ENCODE assay signal across 11 cellular contexts in genomic region chr3:27544372-27544865, GRCh38.
DNase-seq lines count a peak whose midpoint lies in the region; ATAC-seq, FAIRE-seq and TF ChIP-seq lines count a peak whose summit lies in the region.
"Had no signal": no experiment of that assay in that cellular context is flagged by ENCODE, and none has a peak within 500 bp of the region (broad histone marks: within the 10 kb centered on the region; RNA-seq: fewer than 3 reads in every experiment).

No MANE protein-coding gene starts in this region.

- CTCF ChIA-PET in activated CD4-positive, alpha-beta memory T cell treated with anti-CD3 and anti-CD28 coated beads for 36 hours (lab: Charles Lee) = no interaction called here
- CTCF ChIA-PET in activated CD4-positive, alpha-beta memory T cell treated with anti-CD3 and anti-CD28 coated beads, Interleukin-2, amount 10 ng/mL, durations not matched to agents 7 days and 5 days (lab: Charles Lee) = no interaction called here

- H3K4me3 Mint-ChIP-seq in activated CD4-positive, alpha-beta memory T cell treated with anti-CD3 and anti-CD28 coated beads for 36 hours = no peak overlapping the region
- no peak overlapping the region for H3K4me3 Mint-ChIP-seq in activated CD4-positive, alpha-beta memory T cell treated with anti-CD3 and anti-CD28 coated beads, Interleukin-2, amount 10 ng/mL, durations not matched to agents 7 days and 5 days
- peak overlapping the region; percentile 13 for H3K4me3 Mint-ChIP-seq in activated T-helper 17 cell treated with anti-CD3 and anti-CD28 coated beads, Interleukin-2, amount 50 U/mL, for 72 hours
- H3K4me3 Mint-ChIP-seq: activated naive CD4-positive, alpha-beta T cell treated with anti-CD3 and anti-CD28 coated beads for 36 hours had no signal

- H3K27ac Mint-ChIP-seq in activated CD4-positive, alpha-beta memory T cell treated with anti-CD3 and anti-CD28 coated beads for 36 hours = peak overlapping the region; percentile 74
- H3K27ac Mint-ChIP-seq in activated CD4-positive, alpha-beta memory T cell treated with anti-CD3 and anti-CD28 coated beads, Interleukin-2, amount 10 ng/mL, durations not matched to agents 7 days and 5 days = no peak overlapping the region
- peak overlapping the region; percentile 16 for H3K27ac Mint-ChIP-seq in activated T-helper 17 cell treated with anti-CD3 and anti-CD28 coated beads, Interleukin-2, amount 50 U/mL, for 72 hours
- H3K27ac Mint-ChIP-seq: activated naive CD4-positive, alpha-beta T cell treated with anti-CD3 and anti-CD28 coated beads for 36 hours had no signal

- intact Hi-C loops in activated CD4-positive, alpha-beta memory T cell treated with anti-CD3 and anti-CD28 coated beads for 36 hours (cut with micrococcal nuclease) = loop anchor here (1.0 to 2.0 kb wide), 2 partner anchors 10 to 46 kb away; no protein-coding TSS in a partner anchor

- FAIRE-seq in H54 (lab: Jason Lieb, UNC) = no peak

- no peak for TF ChIP-seq POLR2A in H54 (IDR thresholded peaks at IDR 0.05; ENCODE audit: low read depth, low read length)

- ATAC-seq in activated T-helper 17 cell treated with anti-CD3 and anti-CD28 coated beads, Interleukin-2, amount 50 U/mL, for 72 hours (replicated peaks) = peak; percentile 53
- no peak for ATAC-seq in GM19455 (IDR thresholded peaks at IDR 0.05; ENCODE audit: unreplicated experiment)
- ATAC-seq in HG02840 (IDR thresholded peaks at IDR 0.05; ENCODE audit: low FRiP score, unreplicated experiment) = no peak

- no peak for TF ChIP-seq CTCF in foreskin fibroblast (IDR thresholded peaks at IDR 0.05; ENCODE audit: low read depth, low read length)

- no peak for DNase-seq in activated CD4-positive, alpha-beta memory T cell treated with anti-CD3 and anti-CD28 coated beads for 36 hours
- no peak for DNase-seq in activated CD4-positive, alpha-beta memory T cell treated with anti-CD3 and anti-CD28 coated beads, Interleukin-2, amount 10 ng/mL, durations not matched to agents 7 days and 5 days
- peak; percentile 82 to 87 for DNase-seq in foreskin fibroblast
- peak; percentile 71 for DNase-seq in stromal cell of bone marrow (ENCODE audit: low read depth)
- no peak for DNase-seq in H54 (ENCODE audit: insufficient read length, low spot score)
- DNase-seq: activated naive CD4-positive, alpha-beta T cell treated with anti-CD3 and anti-CD28 coated beads for 36 hours; KBM-7; stimulated activated CD4-positive, alpha-beta T cell treated with anti-CD3 and anti-CD28 coated beads, Interleukin-2, amount 100 ng/mL, for 48 hours had no signal

- no peaks in the 10 kb centered on the region for H3K36me3 Mint-ChIP-seq in activated CD4-positive, alpha-beta memory T cell treated with anti-CD3 and anti-CD28 coated beads for 36 hours
- peaks cover 2% of the 10 kb centered on the region for H3K36me3 Mint-ChIP-seq in activated CD4-positive, alpha-beta memory T cell treated with anti-CD3 and anti-CD28 coated beads, Interleukin-2, amount 10 ng/mL, durations not matched to agents 7 days and 5 days (ENCODE audit: low read depth)
- H3K36me3 Mint-ChIP-seq in activated T-helper 17 cell treated with anti-CD3 and anti-CD28 coated beads, Interleukin-2, amount 50 U/mL, for 72 hours (ENCODE audit: low read depth) = no peaks in the 10 kb centered on the region

- no peaks in the 10 kb centered on the region for H3K9me3 Mint-ChIP-seq in activated CD4-positive, alpha-beta memory T cell treated with anti-CD3 and anti-CD28 coated beads for 36 hours
- H3K9me3 Mint-ChIP-seq in activated CD4-positive, alpha-beta memory T cell treated with anti-CD3 and anti-CD28 coated beads, Interleukin-2, amount 10 ng/mL, durations not matched to agents 7 days and 5 days = peaks cover 2% of the 10 kb centered on the region
- H3K9me3 Mint-ChIP-seq in activated T-helper 17 cell treated with anti-CD3 and anti-CD28 coated beads, Interleukin-2, amount 50 U/mL, for 72 hours = no peaks in the 10 kb centered on the region
- H3K9me3 Mint-ChIP-seq: activated naive CD4-positive, alpha-beta T cell treated with anti-CD3 and anti-CD28 coated beads for 36 hours had no signal

- peaks cover 10% of the 10 kb centered on the region for H3K4me1 Mint-ChIP-seq in activated CD4-positive, alpha-beta memory T cell treated with anti-CD3 and anti-CD28 coated beads for 36 hours (ENCODE audit: low read depth)
- peaks cover 9% of the 10 kb centered on the region for H3K4me1 Mint-ChIP-seq in activated CD4-positive, alpha-beta memory T cell treated with anti-CD3 and anti-CD28 coated beads, Interleukin-2, amount 10 ng/mL, durations not matched to agents 7 days and 5 days
- H3K4me1 Mint-ChIP-seq in activated T-helper 17 cell treated with anti-CD3 and anti-CD28 coated beads, Interleukin-2, amount 50 U/mL, for 72 hours = peaks cover 12% of the 10 kb centered on the region

- no peak overlapping the region for H3K4me3 ChIP-seq in foreskin fibroblast (ENCODE audit: low read depth in 1 of 2, low read length in 2 of 2)

- POLR2A ChIA-PET in activated CD4-positive, alpha-beta memory T cell treated with anti-CD3 and anti-CD28 coated beads for 36 hours (lab: Charles Lee) = no interaction called here
- POLR2A ChIA-PET in activated CD4-positive, alpha-beta memory T cell treated with anti-CD3 and anti-CD28 coated beads, Interleukin-2, amount 10 ng/mL, durations not matched to agents 7 days and 5 days (lab: Charles Lee) = no interaction called here

- peaks cover 2% of the 10 kb centered on the region for H3K27me3 Mint-ChIP-seq in activated CD4-positive, alpha-beta memory T cell treated with anti-CD3 and anti-CD28 coated beads for 36 hours
- H3K27me3 Mint-ChIP-seq in activated CD4-positive, alpha-beta memory T cell treated with anti-CD3 and anti-CD28 coated beads, Interleukin-2, amount 10 ng/mL, durations not matched to agents 7 days and 5 days = no peaks in the 10 kb centered on the region
- peaks cover under 1% of the 10 kb centered on the region for H3K27me3 Mint-ChIP-seq in activated T-helper 17 cell treated with anti-CD3 and anti-CD28 coated beads, Interleukin-2, amount 50 U/mL, for 72 hours

Comparison
In these comparisons a context has a peak if more than half of its experiments do, and no peak if none do; other contexts are left out.
1. DNase-seq: peak in foreskin fibroblast (2 of 2) and stromal cell of bone marrow (single experiment); none in activated CD4-positive, alpha-beta memory T cell treated with anti-CD3 and anti-CD28 coated beads for 36 hours (single experiment), activated CD4-positive, alpha-beta memory T cell treated with anti-CD3 and anti-CD28 coated beads, Interleukin-2, amount 10 ng/mL, durations not matched to agents 7 days and 5 days (single experiment) and H54 (single experiment).